ENCODE assay signal across 25 cellular contexts in the genomic region with DNA sequence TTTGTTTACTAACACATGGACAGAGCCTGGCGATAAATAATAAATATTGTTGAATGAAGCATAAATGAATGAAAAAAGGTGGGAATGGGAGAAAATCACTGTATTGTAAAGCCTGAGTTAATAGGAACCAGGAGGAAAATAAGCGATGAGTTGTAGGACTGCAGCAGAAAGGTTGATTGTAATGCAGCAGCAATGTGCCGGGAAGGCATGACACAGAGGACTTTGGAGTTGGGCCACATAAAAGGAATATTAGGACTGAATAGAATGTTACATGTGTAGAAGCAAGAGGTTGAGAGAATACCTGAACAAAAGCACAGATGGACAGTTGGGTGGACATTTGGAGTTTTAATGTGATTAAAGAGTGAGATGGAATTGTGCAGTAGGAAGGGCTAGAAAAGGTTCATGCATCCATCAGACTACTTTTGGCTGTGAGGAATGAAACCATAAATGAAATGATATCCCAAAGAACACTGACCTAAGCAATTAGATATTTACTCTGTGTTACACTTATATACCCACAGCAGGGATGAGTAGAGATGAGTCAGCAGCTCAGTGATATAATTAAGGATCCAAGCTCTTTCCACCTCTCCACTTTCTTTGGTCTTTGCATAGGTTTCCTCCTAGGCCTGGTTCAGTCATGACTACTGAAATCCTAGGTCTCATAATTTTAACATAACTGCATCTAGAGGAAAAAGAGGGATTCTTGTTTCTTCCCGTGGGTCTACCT. TPM values are rescaled to one million over a fixed set of nuclear protein-coding genes. Genes with fewer than 3 reads are reported as not detected.
DNase-seq lines count a peak whose midpoint lies in the region; ATAC-seq, FAIRE-seq and TF ChIP-seq lines count a peak whose summit lies in the region.
"Had no signal": no experiment of that assay in that cellular context is flagged by ENCODE, and none has a peak within 500 bp of the region (broad histone marks: within the 10 kb centered on the region; RNA-seq: fewer than 3 reads in every experiment).

No MANE protein-coding gene starts in this region.

- H3K9ac ChIP-seq in mammary epithelial cell (ENCODE audit: insufficient read depth, low read length): no peak overlapping the region
- H3K9ac ChIP-seq in keratinocyte (ENCODE audit: control insufficient read depth, extremely low read depth, insufficient read depth, low read length): no peak overlapping the region

- H3K27me3 ChIP-seq in mammary epithelial cell (ENCODE audit: insufficient read depth, low read length): no peaks in the 10 kb centered on the region
- no peaks in the 10 kb centered on the region for H3K27me3 ChIP-seq in keratinocyte (ENCODE audit: control insufficient read depth, extremely low read depth, insufficient read depth, low read length)
- H3K27me3 ChIP-seq: heart left ventricle, SJSA1, thyroid gland had no signal

- H4K20me1 ChIP-seq in mammary epithelial cell (ENCODE audit: insufficient read depth, low read length) (no peaks in the 10 kb centered on the region), keratinocyte (ENCODE audit: control insufficient read depth, extremely low read depth, insufficient read depth, low read length) (no peaks in the 10 kb centered on the region)

- H3K36me3 ChIP-seq in mammary epithelial cell (ENCODE audit: insufficient read depth, low read length): no peaks in the 10 kb centered on the region
- H3K36me3 ChIP-seq in keratinocyte (ENCODE audit: control insufficient read depth in 2 of 2, extremely low read depth in 1 of 2, insufficient read depth in 2 of 2, low read length in 2 of 2): no peaks in the 10 kb centered on the region
- H3K36me3 ChIP-seq: heart left ventricle, prostate gland, SJSA1, thyroid gland had no signal

- H3K4me3 ChIP-seq in mammary epithelial cell (replicated peaks in 1 of 3; ENCODE audit: insufficient read depth in 1 of 3, low read depth in 2 of 3, low read length in 3 of 3) (no peak overlapping the region), keratinocyte (ENCODE audit: control insufficient read depth in 2 of 3, extremely low read depth in 1 of 3, insufficient read depth in 2 of 3, low read depth in 1 of 3, low read length in 3 of 3) (no peak overlapping the region)
- H3K4me3 ChIP-seq: heart left ventricle, prostate gland, SJSA1, thyroid gland had no signal

- H2AFZ ChIP-seq in mammary epithelial cell (ENCODE audit: low read depth, low read length) (no peak overlapping the region), keratinocyte (ENCODE audit: control insufficient read depth, low read length) (peak overlapping the region; percentile 36)

- peak; percentile 90 for FAIRE-seq in keratinocyte (lab: Jason Lieb, UNC)

- no peaks in the 10 kb centered on the region for H3K9me3 ChIP-seq in mammary epithelial cell (replicated peaks; ENCODE audit: insufficient read depth, low read length)
- H3K9me3 ChIP-seq in keratinocyte (ENCODE audit: control insufficient read depth, low read depth, low read length): no peaks in the 10 kb centered on the region
- H3K9me3 ChIP-seq: heart left ventricle, prostate gland, SJSA1, thyroid gland had no signal

- peak; percentile 73 for DNase-seq in EH (ENCODE audit: low read depth)
- DNase-seq in NCI-H226: peak; percentile 61
- DNase-seq in mammary epithelial cell: peak; percentile 52
- no peak for DNase-seq in keratinocyte (ENCODE audit: low read depth, low spot score)
- no peak for DNase-seq in SW 1271 (lab: John Stamatoyannopoulos, UW)
- no peak for DNase-seq in natural killer cell treated with Interleukin-12 subunit alpha and Interleukin-12 subunit beta and Interleukin-15 and Interleukin-18, amount 100 ng/mL, for 72 hours (ENCODE audit: low spot score)
- DNase-seq in stimulated activated CD4-positive, alpha-beta T cell treated with anti-CD3 and anti-CD28 coated beads, Interleukin-4, amount 100 ng/mL, for 24 hours: no peak
- DNase-seq: activated CD4-positive, alpha-beta T cell treated with anti-CD3 and anti-CD28 coated beads, Interleukin-2, amount 50 U/mL, for 4 hours; activated gamma-delta T cell; CD4-positive, alpha-beta T cell; central memory CD4-positive, alpha-beta T cell; H9; heart left ventricle; left ventricle myocardium superior; NCI-H187; small intestine; stimulated activated naive CD8-positive, alpha-beta T cell treated with anti-CD3 and anti-CD28 coated beads, Interleukin-15, Interleukin-2, amounts not matched to agents 100 U/mL and 50 U/mL, for 24 hours; thyroid gland had no signal

- in situ Hi-C loops in mammary epithelial cell (cut with MboI; ENCODE audit: low sequenced_read_pairs in 2 of 2): loop anchor here (25.0 kb wide), 3 partner anchors 212 to 1362 kb away; a partner anchor contains a TSS

- TF ChIP-seq CTCF in mammary epithelial cell (conservative IDR thresholded peaks at IDR 0.05 in 1 of 2, IDR thresholded peaks at IDR 0.05 in 1 of 2; ENCODE audit: extremely low read depth in 1 of 2, insufficient read depth in 1 of 2, low read depth in 1 of 2, low read length in 2 of 2): no peak
- no peak for TF ChIP-seq CTCF in keratinocyte (optimal IDR thresholded peaks at IDR 0.05 in 1 of 3, IDR thresholded peaks at IDR 0.05 in 1 of 3, conservative IDR thresholded peaks at IDR 0.05 in 1 of 3; ENCODE audit: extremely low read depth in 1 of 3, insufficient read depth in 2 of 3, low read length in 3 of 3)

- dilution Hi-C loops in mammary epithelial cell (cut with HindIII; ENCODE audit: low sequenced_read_pairs): no loop called here
- dilution Hi-C loops in keratinocyte (cut with MboI; ENCODE audit: extremely low pct_ligation_motif_present, low sequenced_read_pairs): no loop called here

- WGBS in mammary epithelial cell (ENCODE audit: low coverage, missing lambda C conversion rate): 90% methylated on average over 4 of the region's 4 CpGs

- H3K4me1 ChIP-seq in mammary epithelial cell (ENCODE audit: insufficient read depth, low read length) (peaks cover 27% of the 10 kb centered on the region), keratinocyte (ENCODE audit: control insufficient read depth, extremely low read depth, insufficient read depth, low read length) (peaks cover 26% of the 10 kb centered on the region)
- H3K4me1 ChIP-seq: heart left ventricle, prostate gland, thyroid gland had no signal

- CTCF ChIA-PET in mammary epithelial cell (lab: Charles Lee; ENCODE audit: low non-redundant PET): no interaction called here

- peaks cover 7% of the 10 kb centered on the region for H3K9me3 Mint-ChIP-seq in natural killer cell treated with Interleukin-12 subunit alpha and Interleukin-12 subunit beta and Interleukin-15 and Interleukin-18, amount 100 ng/mL, for 72 hours
- H3K9me3 Mint-ChIP-seq: CD4-positive, alpha-beta T cell; H9; T-helper 2 cell treated with Interferon-gamma antibody and Interleukin-4, amounts not matched to agents 5 μg/mL and 100 μg/mL, for 36 hours had no signal

- H3K4me3 Mint-ChIP-seq in natural killer cell treated with Interleukin-12 subunit alpha and Interleukin-12 subunit beta and Interleukin-15 and Interleukin-18, amount 100 ng/mL, for 72 hours: no peak overlapping the region
- H3K4me3 Mint-ChIP-seq: CD4-positive, alpha-beta T cell; H9; T-helper 2 cell treated with Interferon-gamma antibody and Interleukin-4, amounts not matched to agents 5 μg/mL and 100 μg/mL, for 36 hours had no signal

- no peaks in the 10 kb centered on the region for H3K36me3 Mint-ChIP-seq in natural killer cell treated with Interleukin-12 subunit alpha and Interleukin-12 subunit beta and Interleukin-15 and Interleukin-18, amount 100 ng/mL, for 72 hours

- H3K79me2 ChIP-seq in mammary epithelial cell (ENCODE audit: insufficient read depth, low read length): no peaks in the 10 kb centered on the region
- H3K79me2 ChIP-seq in keratinocyte (ENCODE audit: control insufficient read depth, insufficient read depth, low read length): no peaks in the 10 kb centered on the region

- ATAC-seq in natural killer cell treated with Interleukin-12 subunit alpha and Interleukin-12 subunit beta and Interleukin-15 and Interleukin-18, amount 100 ng/mL, for 72 hours: no peak
- ATAC-seq in HG03039 (IDR thresholded peaks at IDR 0.05; ENCODE audit: unreplicated experiment): no peak
- ATAC-seq: heart left ventricle; left ventricle myocardium superior; stimulated activated naive CD8-positive, alpha-beta T cell treated with anti-CD3 and anti-CD28 coated beads, Interleukin-15, Interleukin-2, amounts not matched to agents 100 U/mL and 50 U/mL, for 24 hours had no signal

- no peak overlapping the region for H3K4me2 ChIP-seq in mammary epithelial cell (ENCODE audit: insufficient read depth, low read depth, low read length)
- H3K4me2 ChIP-seq in keratinocyte (ENCODE audit: control insufficient read depth, extremely low read depth, insufficient read depth, low read depth, low read length): peak overlapping the region; percentile 57

- H3K27ac Mint-ChIP-seq in natural killer cell treated with Interleukin-12 subunit alpha and Interleukin-12 subunit beta and Interleukin-15 and Interleukin-18, amount 100 ng/mL, for 72 hours: no peak overlapping the region
- H3K27ac Mint-ChIP-seq: CD4-positive, alpha-beta T cell; H9; T-helper 2 cell treated with Interferon-gamma antibody and Interleukin-4, amounts not matched to agents 5 μg/mL and 100 μg/mL, for 36 hours had no signal

- intact Hi-C loops in mammary epithelial cell (cut with micrococcal nuclease): no loop called here

- H3K27me3 Mint-ChIP-seq in natural killer cell treated with Interleukin-12 subunit alpha and Interleukin-12 subunit beta and Interleukin-15 and Interleukin-18, amount 100 ng/mL, for 72 hours: no peaks in the 10 kb centered on the region

- H3K27ac ChIP-seq in mammary epithelial cell (ENCODE audit: insufficient read depth, low read depth, low read length): peak overlapping the region; percentile 18
- H3K27ac ChIP-seq in keratinocyte (ENCODE audit: control insufficient read depth, insufficient read depth, low read length): no peak overlapping the region
- H3K27ac ChIP-seq: heart left ventricle, prostate gland, SJSA1, thyroid gland had no signal

- H3K4me1 Mint-ChIP-seq in natural killer cell treated with Interleukin-12 subunit alpha and Interleukin-12 subunit beta and Interleukin-15 and Interleukin-18, amount 100 ng/mL, for 72 hours (ENCODE audit: low read depth in 2 of 2): no peaks in the 10 kb centered on the region
- H3K4me1 Mint-ChIP-seq: H9 had no signal

- no peaks in the 10 kb centered on the region for H3K9me1 ChIP-seq in keratinocyte (ENCODE audit: control insufficient read depth, extremely low read depth, insufficient read depth, low read length)

- BruUV-seq in mammary epithelial cell (replicated peaks; lab: Mats Ljungman, UMichigan): no TSS peak

RNA-seq across cellular contexts. Expression of a gene that starts 55.4 kb away (rescaled TPM):
- not detected for total RNA-seq in mammary epithelial cell
- polyA plus RNA-seq in mammary epithelial cell: not detected
- polyA minus RNA-seq in mammary epithelial cell: not detected
- not detected in 3 replicates for polyA plus RNA-seq in keratinocyte
- not detected for polyA plus RNA-seq in keratinocyte (2011; ENCODE audit: low read depth)
- not detected in 2 replicates for polyA plus RNA-seq in keratinocyte (2011; cell fraction: cytosol; rRNA removed)
- polyA plus RNA-seq in keratinocyte (2011; cell fraction: nucleus; rRNA removed): not detected in 2 replicates
- polyA plus RNA-seq in keratinocyte (2012; ENCODE audit: low replicate concordance): not detected in 2 replicates
- not detected in 3 replicates for polyA minus RNA-seq in keratinocyte
- not detected for polyA minus RNA-seq in keratinocyte (2011; cell fraction: cytosol; rRNA and poly(A)+ RNA removed)
- not detected in 2 replicates for polyA minus RNA-seq in keratinocyte (2011; cell fraction: nucleus; rRNA and poly(A)+ RNA removed)
- not detected for total RNA-seq in natural killer cell treated with Interleukin-12 subunit alpha and Interleukin-12 subunit beta and Interleukin-15 and Interleukin-18, amount 100 ng/mL, for 72 hours
- total RNA-seq: CD4-positive, alpha-beta T cell; H9; heart left ventricle; left ventricle myocardium superior; mucosa of gallbladder; SJSA1 had no signal
- polyA plus RNA-seq: adipose tissue, esophagus, heart left ventricle, small intestine had no signal

Comparison
In these comparisons a context has a peak if more than half of its experiments do, and no peak if none do; other contexts are left out.
1. DNase-seq: peak in EH (single experiment), NCI-H226 (single experiment) and mammary epithelial cell (single experiment); none in keratinocyte (single experiment), SW 1271 (0 of 2), natural killer cell treated with Interleukin-12 subunit alpha and Interleukin-12 subunit beta and Interleukin-15 and Interleukin-18, amount 100 ng/mL, for 72 hours (single experiment) and stimulated activated CD4-positive, alpha-beta T cell treated with anti-CD3 and anti-CD28 coated beads, Interleukin-4, amount 100 ng/mL, for 24 hours (single experiment).